9 cellular contexts compared by ENCODE assay signal in the genomic region with DNA sequence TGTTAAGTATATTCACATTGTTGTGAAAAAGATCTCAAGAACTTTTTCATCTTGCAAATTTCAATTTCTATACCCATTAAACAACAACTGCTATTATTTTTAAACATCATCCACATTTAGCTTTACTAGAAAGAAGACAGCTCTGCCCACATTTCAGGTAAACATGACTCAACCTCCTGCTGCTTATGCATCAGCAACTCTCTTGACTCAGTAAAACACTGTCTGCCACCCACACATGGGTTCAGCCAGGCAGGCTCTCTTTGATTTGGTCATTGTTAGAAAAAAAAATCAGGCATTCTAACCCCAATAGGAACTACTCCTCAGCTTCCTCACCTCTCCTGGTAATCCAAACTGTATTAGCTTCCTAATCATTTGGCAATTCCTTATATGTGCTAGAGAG. TPM values are rescaled to one million over a fixed set of nuclear protein-coding genes. Genes with fewer than 3 reads are reported as not detected.
DNase-seq lines count a peak whose midpoint lies in the region; FAIRE-seq and TF ChIP-seq lines count a peak whose summit lies in the region.
"Had no signal": no experiment of that assay in that cellular context is flagged by ENCODE, and none has a peak within 500 bp of the region (broad histone marks: within the 10 kb centered on the region; RNA-seq: fewer than 3 reads in every experiment).

No MANE protein-coding gene starts in this region.

- H3K4me1 ChIP-seq in tibial artery: peaks cover 7 to 49% (median 33%) of the 10 kb centered on the region in 4 donors

- H3K4me3 ChIP-seq in epithelial cell of proximal tubule (ENCODE audit: low read depth, low read length) (peak overlapping the region; percentile 1), tibial artery (no peak overlapping the region)

- peak; percentile 78 for DNase-seq in activated effector memory CD4-positive, alpha-beta T cell treated with anti-CD3 and anti-CD28 coated beads, Interleukin-2, amount 50 U/mL, for 16 hours
- no peak for DNase-seq in activated effector memory CD4-positive, alpha-beta T cell treated with Interleukin-2 at 50 U/mL for 16 hours
- DNase-seq in NCI-H226 (peak; percentile 46), epithelial cell of proximal tubule (ENCODE audit: low read depth) (no peak), tibial artery (no peak), GM19238 (ENCODE audit: insufficient read length, low spot score) (no peak), GM19239 (ENCODE audit: insufficient read length, low spot score) (no peak), midbrain (lab: John Stamatoyannopoulos, UW) (no peak)
- DNase-seq: H7 had no signal

- no peaks in the 10 kb centered on the region for H3K9me3 ChIP-seq in tibial artery

- H3K27me3 ChIP-seq in tibial artery: no peaks in the 10 kb centered on the region

- FAIRE-seq in GM19239 (lab: Jason Lieb, UNC): no peak

- intact Hi-C loops in tibial artery (cut with DNase I; ENCODE audit: low total_unique reads): no loop called here

- TF ChIP-seq CTCF in epithelial cell of proximal tubule (conservative IDR thresholded peaks at IDR 0.05; ENCODE audit: low read depth, low read length): no peak
- no peak for TF ChIP-seq CTCF in tibial artery (IDR thresholded peaks at IDR 0.05)

- H3K36me3 ChIP-seq in tibial artery: no peaks in the 10 kb centered on the region

- H3K27ac ChIP-seq in tibial artery: peak overlapping the region; percentile 9 to 81

RNA-seq across cellular contexts. Expression of a gene that starts 5.1 kb away (rescaled TPM):
- 23.2 and 36.6 TPM in 2 replicates for total RNA-seq in epithelial cell of proximal tubule

RNA-seq across cellular contexts. Expression of a gene that starts 17.8 kb away (rescaled TPM):
- 16.9 and 21.3 TPM in 2 replicates for total RNA-seq in epithelial cell of proximal tubule

RNA-seq across cellular contexts. Expression of a gene that starts 35.3 kb away (rescaled TPM):
- total RNA-seq in epithelial cell of proximal tubule: not detected in 2 replicates
- total RNA-seq: H7 had no signal

RNA-seq across cellular contexts. Expression of a gene that starts 59.5 kb away (rescaled TPM):
- total RNA-seq in epithelial cell of proximal tubule: not detected in 2 replicates
- total RNA-seq: H7 had no signal

Comparison
In these comparisons a context has a peak if more than half of its experiments do, and no peak if none do; other contexts are left out.
1. DNase-seq: peak in activated effector memory CD4-positive, alpha-beta T cell treated with anti-CD3 and anti-CD28 coated beads, Interleukin-2, amount 50 U/mL, for 16 hours (single experiment) and NCI-H226 (single experiment); none in activated effector memory CD4-positive, alpha-beta T cell treated with Interleukin-2 at 50 U/mL for 16 hours (single experiment), epithelial cell of proximal tubule (single experiment), tibial artery (0 of 2), GM19238 (single experiment), GM19239 (single experiment) and midbrain (single experiment).